Comparison of ENCODE assay signal across 16 cellular contexts in genomic region chr15:89098281-89098680, GRCh38. TPM values are rescaled to one million over a fixed set of nuclear protein-coding genes. Genes with fewer than 3 reads are reported as not detected.
DNase-seq lines count a peak whose midpoint lies in the region; ATAC-seq and TF ChIP-seq lines count a peak whose summit lies in the region.
"Had no signal": no experiment of that assay in that cellular context is flagged by ENCODE, and none has a peak within 500 bp of the region (broad histone marks: within the 10 kb centered on the region; RNA-seq: fewer than 3 reads in every experiment).

No MANE protein-coding gene starts in this region.

- H3K27me3 ChIP-seq in neuronal stem cell (ENCODE audit: control insufficient read depth in 3 of 3, insufficient read depth in 3 of 3, low read depth in 1 of 3, low read length in 3 of 3), result no peaks in the 10 kb centered on the region
- no peaks in the 10 kb centered on the region for H3K27me3 ChIP-seq in vagina
- H3K27me3 ChIP-seq: body of pancreas, MG63 had no signal

- H3K4me3 ChIP-seq in neuronal stem cell (ENCODE audit: low read length in 2 of 2) (no peak overlapping the region), vagina (no peak overlapping the region)
- H3K4me3 ChIP-seq: body of pancreas, MG63 had no signal

- H3K27ac ChIP-seq in cingulate gyrus (ENCODE audit: low read depth, low read length), result peak overlapping the region; percentile 78
- H3K27ac ChIP-seq in neuronal stem cell (replicated peaks; ENCODE audit: low read length), result no peak overlapping the region
- peak overlapping the region; percentile 23 for H3K27ac ChIP-seq in vagina

- H3K18ac ChIP-seq in neuronal stem cell (ENCODE audit: low read length), result no peak overlapping the region

- H3K27me3 Mint-ChIP-seq in nephron progenitor cell (ENCODE audit: low read depth, poor library complexity), result peaks cover 5% of the 10 kb centered on the region

- no peak overlapping the region for H2AFZ ChIP-seq in neuronal stem cell (ENCODE audit: low read length)

- H3K79me1 ChIP-seq in neuronal stem cell (ENCODE audit: low read depth, low read length), result peaks cover 1% of the 10 kb centered on the region

- H3K4ac ChIP-seq in neuronal stem cell (ENCODE audit: low read length), result no peak overlapping the region

- no peak overlapping the region for H3K4me3 Mint-ChIP-seq in nephron progenitor cell
- H3K4me3 Mint-ChIP-seq: endodermal cell, mesothelial cell of epicardium had no signal

- peaks cover 12% of the 10 kb centered on the region for H3K36me3 Mint-ChIP-seq in nephron progenitor cell (ENCODE audit: low read depth)
- H3K36me3 Mint-ChIP-seq: mesothelial cell of epicardium had no signal

- H3K9me3 ChIP-seq in neuronal stem cell (replicated peaks in 1 of 2; ENCODE audit: control insufficient read depth in 2 of 2, insufficient read depth in 1 of 2, low read depth in 1 of 2, low read length in 2 of 2) (no peaks in the 10 kb centered on the region), vagina (no peaks in the 10 kb centered on the region)
- H3K9me3 ChIP-seq: body of pancreas, MG63 had no signal

- H3K4me1 Mint-ChIP-seq in nephron progenitor cell, result peaks cover 61% of the 10 kb centered on the region
- H3K4me1 Mint-ChIP-seq: endodermal cell had no signal

- no peak overlapping the region for H2AK5ac ChIP-seq in neuronal stem cell (ENCODE audit: low read depth, low read length)

- no peak overlapping the region for H3K14ac ChIP-seq in neuronal stem cell (ENCODE audit: low read length)

- H3K4me2 ChIP-seq in neuronal stem cell (ENCODE audit: insufficient read depth, low read length, poor library complexity, severe bottlenecking), result no peak overlapping the region

- H3K27ac Mint-ChIP-seq in nephron progenitor cell, result no peak overlapping the region
- H3K27ac Mint-ChIP-seq: endodermal cell, mesothelial cell of epicardium had no signal

- no peak overlapping the region for H2BK120ac ChIP-seq in neuronal stem cell (ENCODE audit: low read depth, low read length)

- in situ Hi-C loops in GM13976 (cut with MboI; ENCODE audit: low sequenced_read_pairs, unreplicated experiment), result no loop called here

- no peaks in the 10 kb centered on the region for H3K9me3 Mint-ChIP-seq in nephron progenitor cell
- H3K9me3 Mint-ChIP-seq: endodermal cell, mesothelial cell of epicardium had no signal

- H2BK5ac ChIP-seq in neuronal stem cell (ENCODE audit: low read length), result no peak overlapping the region

- H3K23ac ChIP-seq in neuronal stem cell (ENCODE audit: low read depth, low read length, poor library complexity), result peak overlapping the region; percentile 56

- ATAC-seq in Right ventricle myocardium superior (ENCODE audit: poor library complexity) (peak; percentile 21), Right ventricle myocardium inferior (no peak)
- ATAC-seq: body of pancreas had no signal

- H3K36me3 ChIP-seq in neuronal stem cell (replicated peaks in 1 of 2; ENCODE audit: control insufficient read depth in 2 of 2, insufficient read depth in 2 of 2, low read length in 2 of 2), result no peaks in the 10 kb centered on the region
- H3K36me3 ChIP-seq in vagina, result no peaks in the 10 kb centered on the region

- H3K4me1 ChIP-seq in neuronal stem cell (ENCODE audit: control insufficient read depth in 2 of 2, insufficient read depth in 1 of 2, low read depth in 1 of 2, low read length in 2 of 2), result no peaks in the 10 kb centered on the region
- H3K4me1 ChIP-seq in vagina, result peaks cover 63% of the 10 kb centered on the region

- H4K91ac ChIP-seq in neuronal stem cell (ENCODE audit: low read depth, low read length, poor library complexity), result no peak overlapping the region

- TF ChIP-seq POLR2A in vagina (IDR thresholded peaks at IDR 0.05), result no peak

- TF ChIP-seq CTCF in vagina (IDR thresholded peaks at IDR 0.05), result no peak
- TF ChIP-seq CTCF in nephron progenitor cell (IDR thresholded peaks at IDR 0.05), result no peak
- no peak for TF ChIP-seq CTCF in GM13976 (IDR thresholded peaks at IDR 0.05; ENCODE audit: borderline replicate concordance, control extremely low read depth, extremely low read depth, insufficient read depth, missing control alignments)

- intact Hi-C loops in Right ventricle myocardium superior (cut with DNase I), result no loop called here
- intact Hi-C loops in Right ventricle myocardium inferior (cut with DNase I), result no loop called here
- intact Hi-C loops in vagina (cut with DNase I), result no loop called here

- no peak overlapping the region for H4K8ac ChIP-seq in neuronal stem cell (ENCODE audit: low read depth, low read length)

- no peak overlapping the region for H3K9ac ChIP-seq in neuronal stem cell (ENCODE audit: low read depth, low read length, poor library complexity)

- no peak for DNase-seq in Right ventricle myocardium superior
- no peak for DNase-seq in Right ventricle myocardium inferior (ENCODE audit: missing footprints)
- DNase-seq in neuronal stem cell (ENCODE audit: low spot score), result no peak
- DNase-seq in vagina (ENCODE audit: extremely low spot score in 2 of 2), result no peak
- DNase-seq in nephron progenitor cell, result no peak
- DNase-seq in GM13976 (ENCODE audit: low spot score), result no peak
- no peak for DNase-seq in GOT3 (lab: John Stamatoyannopoulos, UW)
- DNase-seq: body of pancreas, endodermal cell, foreskin melanocyte, GF-D8, MG63, OCI-M1, posterior cingulate gyrus had no signal

- WGBS in neuronal stem cell (ENCODE audit: extremely low coverage in 2 of 2, insufficient read length in 2 of 2, insufficient replicate concordance in 1 of 2), 2 donors, result no CpG with 5 or more reads among the region's 1 CpG

- no peak overlapping the region for H2BK12ac ChIP-seq in neuronal stem cell (ENCODE audit: low read length)

- H2BK15ac ChIP-seq in neuronal stem cell (ENCODE audit: low read length), result no peak overlapping the region

RNA-seq across cellular contexts. Expression of gene ABHD2, which starts 10.0 kb away (rescaled TPM):
- total RNA-seq in Right ventricle myocardium superior (59.4 TPM), Right ventricle myocardium inferior (69.9 TPM), vagina (33.6 TPM)
- polyA plus RNA-seq in neuronal stem cell (2013, experiment 1 of 2), result 7.2 TPM
- 7.2 TPM for polyA plus RNA-seq in neuronal stem cell (2013, experiment 2 of 2)
